ENCODE assay signal across 1 cellular context in the genomic region with DNA sequence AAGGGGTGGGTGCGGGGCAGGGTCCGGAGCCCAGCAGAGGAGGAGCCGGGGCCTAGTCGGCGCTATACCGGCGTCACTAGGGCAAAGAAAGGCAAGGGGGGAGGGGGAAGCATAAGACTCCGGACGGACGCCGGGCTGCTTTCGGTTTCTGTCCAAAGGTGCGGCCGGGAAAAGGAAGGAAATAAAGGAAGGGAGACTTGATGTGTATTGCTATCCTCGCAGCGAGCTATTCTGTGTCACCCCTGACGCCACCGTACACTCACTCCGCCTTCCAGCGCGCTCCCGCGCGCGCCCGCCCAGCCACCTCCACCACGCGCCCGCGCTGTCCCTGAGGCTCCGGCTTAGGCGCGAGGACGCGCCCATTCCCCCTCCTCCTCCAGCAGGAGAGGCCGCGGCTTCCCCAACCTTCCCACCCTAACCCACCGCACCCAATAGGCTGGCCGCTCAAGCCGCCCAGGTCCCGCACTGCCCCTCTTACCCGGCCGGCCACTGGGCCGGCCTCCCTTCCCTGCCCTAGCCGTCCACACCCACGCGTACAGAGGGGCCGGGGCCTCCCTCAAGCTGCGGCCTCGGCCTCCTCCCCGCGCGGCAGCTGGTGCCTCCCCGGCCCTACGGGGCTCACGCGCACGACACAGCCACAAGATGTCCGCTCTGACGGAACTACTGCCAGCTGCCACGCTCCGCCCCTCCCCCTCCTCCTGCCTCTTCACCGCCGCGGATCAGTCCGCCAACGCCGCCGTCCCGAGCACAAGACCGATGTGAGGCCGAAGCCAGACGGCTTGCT.
TF ChIP-seq lines count a peak whose summit lies in the region.

A gene (minus strand): TSS at position 662 of the 784 bp plus-strand sequence. CDS start 1,043 bp downstream, outside the sequence.

TF ChIP-seq in K562, 482 proteins besides CTCF, POLR2A, EP300 and RAD21 (continued from another document and continues in another):
- TF ChIP-seq, protein P1, sequence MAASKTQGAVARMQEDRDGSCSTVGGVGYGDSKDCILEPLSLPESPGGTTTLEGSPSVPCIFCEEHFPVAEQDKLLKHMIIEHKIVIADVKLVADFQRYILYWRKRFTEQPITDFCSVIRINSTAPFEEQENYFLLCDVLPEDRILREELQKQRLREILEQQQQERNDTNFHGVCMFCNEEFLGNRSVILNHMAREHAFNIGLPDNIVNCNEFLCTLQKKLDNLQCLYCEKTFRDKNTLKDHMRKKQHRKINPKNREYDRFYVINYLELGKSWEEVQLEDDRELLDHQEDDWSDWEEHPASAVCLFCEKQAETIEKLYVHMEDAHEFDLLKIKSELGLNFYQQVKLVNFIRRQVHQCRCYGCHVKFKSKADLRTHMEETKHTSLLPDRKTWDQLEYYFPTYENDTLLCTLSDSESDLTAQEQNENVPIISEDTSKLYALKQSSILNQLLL (CRISPR knock-in tag; IDR thresholded peaks at IDR 0.05; ENCODE audit: borderline replicate concordance) = no peak
- 0 out of 2 replicates have a peak, but pooled peaks have one; percentile 24 for TF ChIP-seq NCOA6 (IDR thresholded peaks at IDR 0.05)
- TF ChIP-seq EHMT2 (IDR thresholded peaks at IDR 0.05) = no peak
- TF ChIP-seq ZNF217 (CRISPR knock-in tag; IDR thresholded peaks at IDR 0.05) = no peak
- peak; percentile 72 to 91 (median 90) for TF ChIP-seq YY1 (IDR thresholded peaks at IDR 0.05; ENCODE audit: borderline replicate concordance in 1 of 3, control insufficient read depth in 1 of 3, extremely low read depth in 1 of 3, insufficient read depth in 3 of 3, insufficient read length in 1 of 3, insufficient replicate concordance in 2 of 3, low read depth in 1 of 3, low read length in 2 of 3)
- no peak for TF ChIP-seq BRF1 (IDR thresholded peaks at IDR 0.05; ENCODE audit: borderline replicate concordance, extremely low read depth, insufficient read length)
- TF ChIP-seq ZFX (CRISPR knock-in tag; IDR thresholded peaks at IDR 0.05) = peak; percentile 94
- TF ChIP-seq, protein P2, sequence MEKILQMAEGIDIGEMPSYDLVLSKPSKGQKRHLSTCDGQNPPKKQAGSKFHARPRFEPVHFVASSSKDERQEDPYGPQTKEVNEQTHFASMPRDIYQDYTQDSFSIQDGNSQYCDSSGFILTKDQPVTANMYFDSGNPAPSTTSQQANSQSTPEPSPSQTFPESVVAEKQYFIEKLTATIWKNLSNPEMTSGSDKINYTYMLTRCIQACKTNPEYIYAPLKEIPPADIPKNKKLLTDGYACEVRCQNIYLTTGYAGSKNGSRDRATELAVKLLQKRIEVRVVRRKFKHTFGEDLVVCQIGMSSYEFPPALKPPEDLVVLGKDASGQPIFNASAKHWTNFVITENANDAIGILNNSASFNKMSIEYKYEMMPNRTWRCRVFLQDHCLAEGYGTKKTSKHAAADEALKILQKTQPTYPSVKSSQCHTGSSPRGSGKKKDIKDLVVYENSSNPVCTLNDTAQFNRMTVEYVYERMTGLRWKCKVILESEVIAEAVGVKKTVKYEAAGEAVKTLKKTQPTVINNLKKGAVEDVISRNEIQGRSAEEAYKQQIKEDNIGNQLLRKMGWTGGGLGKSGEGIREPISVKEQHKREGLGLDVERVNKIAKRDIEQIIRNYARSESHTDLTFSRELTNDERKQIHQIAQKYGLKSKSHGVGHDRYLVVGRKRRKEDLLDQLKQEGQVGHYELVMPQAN (IDR thresholded peaks at IDR 0.05; ENCODE audit: borderline replicate concordance) = peak; percentile 73; the same call in 1 of the 2 replicates
- peak; percentile 68 for TF ChIP-seq TBP (optimal IDR thresholded peaks at IDR 0.05; ENCODE audit: low read depth, low read length)
- TF ChIP-seq, protein P3, sequence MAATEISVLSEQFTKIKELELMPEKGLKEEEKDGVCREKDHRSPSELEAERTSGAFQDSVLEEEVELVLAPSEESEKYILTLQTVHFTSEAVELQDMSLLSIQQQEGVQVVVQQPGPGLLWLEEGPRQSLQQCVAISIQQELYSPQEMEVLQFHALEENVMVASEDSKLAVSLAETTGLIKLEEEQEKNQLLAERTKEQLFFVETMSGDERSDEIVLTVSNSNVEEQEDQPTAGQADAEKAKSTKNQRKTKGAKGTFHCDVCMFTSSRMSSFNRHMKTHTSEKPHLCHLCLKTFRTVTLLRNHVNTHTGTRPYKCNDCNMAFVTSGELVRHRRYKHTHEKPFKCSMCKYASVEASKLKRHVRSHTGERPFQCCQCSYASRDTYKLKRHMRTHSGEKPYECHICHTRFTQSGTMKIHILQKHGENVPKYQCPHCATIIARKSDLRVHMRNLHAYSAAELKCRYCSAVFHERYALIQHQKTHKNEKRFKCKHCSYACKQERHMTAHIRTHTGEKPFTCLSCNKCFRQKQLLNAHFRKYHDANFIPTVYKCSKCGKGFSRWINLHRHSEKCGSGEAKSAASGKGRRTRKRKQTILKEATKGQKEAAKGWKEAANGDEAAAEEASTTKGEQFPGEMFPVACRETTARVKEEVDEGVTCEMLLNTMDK (IDR thresholded peaks at IDR 0.05; ENCODE audit: borderline replicate concordance, insufficient read depth, low read depth, low read length, poor library complexity, severe bottlenecking) = no peak
- TF ChIP-seq ARHGAP35 (IDR thresholded peaks at IDR 0.05; ENCODE audit: partially characterized antibody) = no peak
- TF ChIP-seq, protein P4, sequence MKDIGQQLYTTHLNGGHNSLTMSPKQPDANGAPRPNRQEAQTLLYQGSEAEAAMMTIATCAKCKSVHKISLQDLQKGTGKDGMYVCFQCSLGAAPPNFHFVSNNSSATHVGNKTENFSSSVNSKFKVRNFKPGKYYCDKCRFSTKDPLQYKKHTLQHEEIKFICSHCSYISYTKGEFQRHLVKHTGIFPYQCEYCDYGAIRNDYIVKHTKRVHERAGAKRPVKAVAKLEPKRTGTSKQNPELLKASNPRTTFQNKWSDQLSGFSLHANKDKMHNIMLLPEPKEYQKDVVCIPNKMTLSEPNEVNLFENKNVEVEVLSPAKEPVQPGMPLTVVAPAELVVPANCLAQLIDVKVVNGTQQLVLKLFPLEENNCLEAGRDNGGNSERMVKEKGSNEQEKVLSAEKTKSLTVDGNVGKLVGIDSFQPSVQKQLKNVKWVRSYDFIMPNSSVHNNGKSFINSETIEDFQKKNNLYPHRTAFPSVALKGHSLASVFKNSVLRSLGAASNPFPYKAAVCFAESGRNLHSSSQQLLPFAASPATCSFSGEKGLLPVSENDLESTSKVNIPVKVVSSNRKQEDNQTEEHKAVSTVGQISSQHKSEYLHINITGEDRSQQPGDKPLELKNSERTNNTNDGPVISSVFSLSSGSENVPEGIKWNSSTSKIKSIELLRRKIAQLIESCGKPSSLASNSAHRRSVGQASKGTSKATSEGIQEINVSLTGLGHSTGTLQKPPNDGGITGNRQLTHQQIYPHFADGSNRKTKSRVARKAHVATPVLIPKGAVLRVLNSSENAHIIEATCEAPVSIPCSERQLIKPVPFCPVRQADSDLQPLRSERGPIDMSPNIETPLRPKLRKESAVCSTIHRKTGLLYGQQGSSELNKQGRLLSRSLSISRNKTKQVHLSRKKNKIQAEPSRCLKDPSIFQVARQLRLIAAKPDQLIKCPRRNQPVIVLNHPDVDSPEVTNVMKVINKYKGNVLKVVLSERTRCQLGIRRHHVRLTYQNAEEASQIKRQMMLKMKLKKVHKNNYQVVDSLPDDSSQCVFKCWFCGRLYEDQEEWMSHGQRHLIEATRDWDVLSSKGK (CRISPR knock-in tag; IDR thresholded peaks at IDR 0.05) = no peak
- no peak for TF ChIP-seq NFXL1 (CRISPR knock-in tag; IDR thresholded peaks at IDR 0.05)
- TF ChIP-seq ETV1 (tag; conservative IDR thresholded peaks at IDR 0.05; ENCODE audit: low read depth) = no peak
- TF ChIP-seq, protein P5, sequence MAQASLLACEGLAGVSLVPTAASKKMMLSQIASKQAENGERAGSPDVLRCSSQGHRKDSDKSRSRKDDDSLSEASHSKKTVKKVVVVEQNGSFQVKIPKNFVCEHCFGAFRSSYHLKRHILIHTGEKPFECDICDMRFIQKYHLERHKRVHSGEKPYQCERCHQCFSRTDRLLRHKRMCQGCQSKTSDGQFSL (CRISPR knock-in tag; IDR thresholded peaks at IDR 0.05) = peak; percentile 88; the same call in 1 of the 2 replicates
- TF ChIP-seq, protein P5 (tag; IDR thresholded peaks at IDR 0.05) = no peak
- TF ChIP-seq MCM3 (IDR thresholded peaks at IDR 0.05) = no peak
- peak; percentile 39; the same call in 1 of the 2 replicates for TF ChIP-seq ERF (CRISPR knock-in tag; IDR thresholded peaks at IDR 0.05)
- no peak for TF ChIP-seq PRMT5 (CRISPR knock-in tag; IDR thresholded peaks at IDR 0.05)
- TF ChIP-seq ZNF695 (CRISPR knock-in tag; IDR thresholded peaks at IDR 0.05) = no peak
- no peak for TF ChIP-seq SAFB2 (IDR thresholded peaks at IDR 0.05; ENCODE audit: borderline replicate concordance, low read depth, low read length, severe bottlenecking)
- TF ChIP-seq XRCC4 (IDR thresholded peaks at IDR 0.05; ENCODE audit: extremely low read depth, insufficient read depth, insufficient read length) = no peak
- TF ChIP-seq ZNF589 (CRISPR knock-in tag; IDR thresholded peaks at IDR 0.05; ENCODE audit: low read depth) = peak; percentile 50; the same call in 1 of the 2 replicates
- peak; percentile 90 for TF ChIP-seq FUS (optimal IDR thresholded peaks at IDR 0.05; ENCODE audit: low read depth, low read length)
- TF ChIP-seq SRSF9 (IDR thresholded peaks at IDR 0.05; ENCODE audit: borderline replicate concordance, low read depth, low read length) = no peak
- TF ChIP-seq ZNF785 (CRISPR knock-in tag; IDR thresholded peaks at IDR 0.05) = no peak
- TF ChIP-seq STAT5B (CRISPR knock-in tag; IDR thresholded peaks at IDR 0.05) = no peak
- no peak for TF ChIP-seq ZNF668 (CRISPR knock-in tag; IDR thresholded peaks at IDR 0.05)
- TF ChIP-seq BDP1 (IDR thresholded peaks at IDR 0.05; ENCODE audit: insufficient read depth, insufficient read length) = no peak
- TF ChIP-seq HDAC6 (IDR thresholded peaks at IDR 0.05; ENCODE audit: low read depth, low read length) = no peak
- TF ChIP-seq, protein P6, sequence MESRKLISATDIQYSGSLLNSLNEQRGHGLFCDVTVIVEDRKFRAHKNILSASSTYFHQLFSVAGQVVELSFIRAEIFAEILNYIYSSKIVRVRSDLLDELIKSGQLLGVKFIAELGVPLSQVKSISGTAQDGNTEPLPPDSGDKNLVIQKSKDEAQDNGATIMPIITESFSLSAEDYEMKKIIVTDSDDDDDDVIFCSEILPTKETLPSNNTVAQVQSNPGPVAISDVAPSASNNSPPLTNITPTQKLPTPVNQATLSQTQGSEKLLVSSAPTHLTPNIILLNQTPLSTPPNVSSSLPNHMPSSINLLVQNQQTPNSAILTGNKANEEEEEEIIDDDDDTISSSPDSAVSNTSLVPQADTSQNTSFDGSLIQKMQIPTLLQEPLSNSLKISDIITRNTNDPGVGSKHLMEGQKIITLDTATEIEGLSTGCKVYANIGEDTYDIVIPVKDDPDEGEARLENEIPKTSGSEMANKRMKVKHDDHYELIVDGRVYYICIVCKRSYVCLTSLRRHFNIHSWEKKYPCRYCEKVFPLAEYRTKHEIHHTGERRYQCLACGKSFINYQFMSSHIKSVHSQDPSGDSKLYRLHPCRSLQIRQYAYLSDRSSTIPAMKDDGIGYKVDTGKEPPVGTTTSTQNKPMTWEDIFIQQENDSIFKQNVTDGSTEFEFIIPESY (CRISPR knock-in tag; IDR thresholded peaks at IDR 0.05) = peak; percentile 77; the same call in 1 of the 2 replicates
- TF ChIP-seq ZNF57 (CRISPR knock-in tag; IDR thresholded peaks at IDR 0.05) = no peak
- TF ChIP-seq NFIC (IDR thresholded peaks at IDR 0.05) = peak; percentile 74
- no peak for TF ChIP-seq TEAD2 (tag; IDR thresholded peaks at IDR 0.05)
- TF ChIP-seq, protein P7, sequence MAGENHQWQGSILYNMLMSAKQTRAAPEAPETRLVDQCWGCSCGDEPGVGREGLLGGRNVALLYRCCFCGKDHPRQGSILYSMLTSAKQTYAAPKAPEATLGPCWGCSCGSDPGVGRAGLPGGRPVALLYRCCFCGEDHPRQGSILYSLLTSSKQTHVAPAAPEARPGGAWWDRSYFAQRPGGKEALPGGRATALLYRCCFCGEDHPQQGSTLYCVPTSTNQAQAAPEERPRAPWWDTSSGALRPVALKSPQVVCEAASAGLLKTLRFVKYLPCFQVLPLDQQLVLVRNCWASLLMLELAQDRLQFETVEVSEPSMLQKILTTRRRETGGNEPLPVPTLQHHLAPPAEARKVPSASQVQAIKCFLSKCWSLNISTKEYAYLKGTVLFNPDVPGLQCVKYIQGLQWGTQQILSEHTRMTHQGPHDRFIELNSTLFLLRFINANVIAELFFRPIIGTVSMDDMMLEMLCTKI (IDR thresholded peaks at IDR 0.05; ENCODE audit: partially characterized antibody) = no peak
- TF ChIP-seq, protein P8, sequence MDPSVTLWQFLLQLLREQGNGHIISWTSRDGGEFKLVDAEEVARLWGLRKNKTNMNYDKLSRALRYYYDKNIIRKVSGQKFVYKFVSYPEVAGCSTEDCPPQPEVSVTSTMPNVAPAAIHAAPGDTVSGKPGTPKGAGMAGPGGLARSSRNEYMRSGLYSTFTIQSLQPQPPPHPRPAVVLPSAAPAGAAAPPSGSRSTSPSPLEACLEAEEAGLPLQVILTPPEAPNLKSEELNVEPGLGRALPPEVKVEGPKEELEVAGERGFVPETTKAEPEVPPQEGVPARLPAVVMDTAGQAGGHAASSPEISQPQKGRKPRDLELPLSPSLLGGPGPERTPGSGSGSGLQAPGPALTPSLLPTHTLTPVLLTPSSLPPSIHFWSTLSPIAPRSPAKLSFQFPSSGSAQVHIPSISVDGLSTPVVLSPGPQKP (CRISPR knock-in tag; IDR thresholded peaks at IDR 0.05) = no peak
- peak; percentile 72 for TF ChIP-seq HMGN3 (IDR thresholded peaks at IDR 0.05; ENCODE audit: borderline replicate concordance, extremely low read depth, insufficient read length, low read depth, low read length)
- TF ChIP-seq CBX2 (IDR thresholded peaks at IDR 0.05; ENCODE audit: insufficient read depth, low read length, poor library complexity, severe bottlenecking) = no peak
- TF ChIP-seq NONO (IDR thresholded peaks at IDR 0.05; ENCODE audit: low read depth in 2 of 2, low read length in 1 of 2) = peak; percentile 11 to 69; a peak in 1 of 4 replicates
- no peak; the same call in none of the 2 replicates for TF ChIP-seq HLTF (IDR thresholded peaks at IDR 0.05)
- TF ChIP-seq JUN (IDR thresholded peaks at IDR 0.05; ENCODE audit: borderline replicate concordance, low read depth, low read length) = peak; percentile 20; the same call in 1 of the 2 replicates
- peak; percentile 83; the same call in 1 of the 2 replicates for TF ChIP-seq JUN (CRISPR knock-in tag; IDR thresholded peaks at IDR 0.05; ENCODE audit: borderline replicate concordance)
